2 cellular contexts compared by ENCODE assay signal in the genomic region with DNA sequence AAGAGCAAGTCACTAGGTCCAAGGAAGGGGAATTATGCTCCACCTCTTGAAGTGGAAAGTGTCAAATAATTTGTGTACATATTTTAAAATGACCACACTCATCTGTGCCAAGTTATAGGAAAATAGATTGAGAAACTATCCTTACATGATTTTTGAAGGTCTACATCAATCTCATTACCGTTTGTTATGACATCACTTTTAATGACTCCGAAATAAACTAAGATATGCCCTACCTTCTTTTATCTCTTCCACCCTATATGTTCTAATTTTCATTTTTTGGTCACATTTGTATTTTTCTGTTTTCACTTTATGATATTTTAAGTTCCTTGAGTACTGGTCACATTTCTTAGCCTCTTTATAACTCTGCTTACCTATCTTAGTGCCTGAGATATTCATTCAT.
TF ChIP-seq lines count a peak whose summit lies in the region.

No MANE protein-coding gene starts in this region.

TF ChIP-seq in A549, 52 proteins besides CTCF, POLR2A, EP300 and RAD21:
- TF ChIP-seq CBX8 (IDR thresholded peaks at IDR 0.05) = no peak
- TF ChIP-seq KDM5A (IDR thresholded peaks at IDR 0.05) = no peak
- TF ChIP-seq EHF (CRISPR knock-in tag; IDR thresholded peaks at IDR 0.05) = no peak
- TF ChIP-seq, protein P1, sequence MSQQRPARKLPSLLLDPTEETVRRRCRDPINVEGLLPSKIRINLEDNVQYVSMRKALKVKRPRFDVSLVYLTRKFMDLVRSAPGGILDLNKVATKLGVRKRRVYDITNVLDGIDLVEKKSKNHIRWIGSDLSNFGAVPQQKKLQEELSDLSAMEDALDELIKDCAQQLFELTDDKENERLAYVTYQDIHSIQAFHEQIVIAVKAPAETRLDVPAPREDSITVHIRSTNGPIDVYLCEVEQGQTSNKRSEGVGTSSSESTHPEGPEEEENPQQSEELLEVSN (IDR thresholded peaks at IDR 0.05; ENCODE audit: borderline replicate concordance, low read depth) = no peak
- no peak for TF ChIP-seq RNF2 (IDR thresholded peaks at IDR 0.05; ENCODE audit: borderline replicate concordance, low read depth)
- no peak for TF ChIP-seq BHLHE40 (IDR thresholded peaks at IDR 0.05; ENCODE audit: low read depth, low read length)
- TF ChIP-seq EHMT2 (IDR thresholded peaks at IDR 0.05; ENCODE audit: low read depth) = no peak
- TF ChIP-seq RCOR1 (IDR thresholded peaks at IDR 0.05; ENCODE audit: low read depth, low read length) = no peak
- no peak for TF ChIP-seq SMC3 (IDR thresholded peaks at IDR 0.05)

TF ChIP-seq in HCT116, 20 proteins besides CTCF, POLR2A, EP300 and RAD21:
- no peak for TF ChIP-seq EZH2phosphoT487 (IDR thresholded peaks at IDR 0.05; ENCODE audit: borderline replicate concordance)
TF ChIP-seq in HCT116: peak in this region for 0.
